ENCODE assay signal across 18 cellular contexts in the genomic region with DNA sequence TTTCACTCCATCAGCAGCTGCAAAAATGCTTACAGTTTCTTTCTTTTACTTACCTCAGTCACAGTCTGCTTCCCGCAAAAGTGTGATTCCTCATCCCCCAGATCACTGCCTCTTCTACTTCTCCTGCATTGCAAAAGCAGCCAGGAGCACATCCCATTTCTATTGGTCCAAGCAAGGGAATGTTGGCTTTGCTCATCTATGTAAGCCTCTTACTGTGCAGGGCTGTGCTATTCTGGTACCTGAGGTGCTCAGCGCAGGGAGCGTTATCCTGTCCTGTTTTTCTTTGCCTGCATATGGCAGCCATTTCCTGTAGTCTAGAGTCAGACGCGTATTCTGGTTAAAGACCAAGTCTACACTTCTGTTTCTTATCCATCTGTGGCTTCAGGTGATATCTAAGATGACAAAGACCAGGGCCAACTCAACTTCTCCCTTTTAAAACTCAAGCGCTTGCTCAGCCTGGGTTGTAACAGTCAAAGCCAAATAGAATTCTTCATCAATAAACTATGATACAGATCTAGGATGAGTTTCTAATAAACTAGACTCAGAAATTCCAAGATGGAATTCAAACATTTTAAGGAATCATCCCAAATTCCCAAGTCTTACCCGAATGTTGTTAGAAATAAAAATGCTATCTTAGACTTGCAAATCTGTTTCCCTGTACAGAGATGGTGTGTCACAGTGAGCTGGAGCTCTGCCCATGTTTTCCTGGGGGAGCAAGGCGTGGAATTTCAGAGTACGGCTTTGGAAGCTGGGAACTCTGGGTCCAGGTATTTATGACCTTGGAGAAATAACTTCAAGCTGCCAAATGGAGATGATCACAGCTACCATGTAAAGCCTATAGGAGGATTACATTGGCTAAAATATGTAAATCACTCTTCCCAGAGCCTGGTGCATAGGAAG. TPM values are rescaled to one million over a fixed set of nuclear protein-coding genes. Genes with fewer than 3 reads are reported as not detected.
DNase-seq lines count a peak whose midpoint lies in the region; ATAC-seq and TF ChIP-seq lines count a peak whose summit lies in the region.
"Had no signal": no experiment of that assay in that cellular context is flagged by ENCODE, and none has a peak within 500 bp of the region (broad histone marks: within the 10 kb centered on the region; RNA-seq: fewer than 3 reads in every experiment).

No MANE protein-coding gene starts in this region.

- POLR2A ChIA-PET in T-cell (lab: Charles Lee) = interaction anchor here in 1 of 2 donors (1.0 kb wide), 1 partner anchor 12 kb away, joined by 3 read pairs; no protein-coding TSS in a partner anchor

- no peak overlapping the region for H3K4me3 ChIP-seq in right atrium auricular region
- H3K4me3 ChIP-seq: GM12878, thoracic aorta had no signal

- H3K4me1 Mint-ChIP-seq in glutamatergic neuron (ENCODE audit: low read depth, unreplicated experiment) (peaks cover 20% of the 10 kb centered on the region), T-cell (peaks cover 37 to 54% (median 37%) of the 10 kb centered on the region in 3 donors)

- H3K9me3 Mint-ChIP-seq in glutamatergic neuron (ENCODE audit: unreplicated experiment) (peaks cover 7% of the 10 kb centered on the region), T-cell (no peaks in the 10 kb centered on the region)

- H3K36me3 Mint-ChIP-seq in glutamatergic neuron (ENCODE audit: unreplicated experiment) = peaks cover 10% of the 10 kb centered on the region
- no peaks in the 10 kb centered on the region for H3K36me3 Mint-ChIP-seq in T-cell
- H3K36me3 Mint-ChIP-seq: mesothelial cell of epicardium had no signal

- peaks cover 0 to 3% of the 10 kb centered on the region in 2 donors for H3K9me3 ChIP-seq in right atrium auricular region
- H3K9me3 ChIP-seq: thoracic aorta had no signal

- no peaks in the 10 kb centered on the region for H3K36me3 ChIP-seq in right atrium auricular region
- H3K36me3 ChIP-seq: thoracic aorta had no signal

- no peak for TF ChIP-seq CTCF in right atrium auricular region (IDR thresholded peaks at IDR 0.05)
- TF ChIP-seq CTCF in glutamatergic neuron (IDR thresholded peaks at IDR 0.05; ENCODE audit: partially characterized antibody, unreplicated experiment) = no peak

- H3K27ac ChIP-seq in right atrium auricular region = no peak overlapping the region
- H3K27ac ChIP-seq: RWPE1, thoracic aorta had no signal

- no peaks in the 10 kb centered on the region for H3K27me3 ChIP-seq in right atrium auricular region

- H3K4me1 ChIP-seq in right atrium auricular region = peaks cover 0 to 22% of the 10 kb centered on the region in 2 donors

- H3K4me3 Mint-ChIP-seq in glutamatergic neuron (ENCODE audit: unreplicated experiment) = no peak overlapping the region
- H3K4me3 Mint-ChIP-seq in T-cell = peak overlapping the region in 1 of 3 donors; percentile 53
- H3K4me3 Mint-ChIP-seq: mesothelial cell of epicardium had no signal

- H3K27me3 Mint-ChIP-seq in glutamatergic neuron (ENCODE audit: unreplicated experiment) (peaks cover 6% of the 10 kb centered on the region), T-cell (no peaks in the 10 kb centered on the region)

- ATAC-seq in Right ventricle myocardium superior (ENCODE audit: poor library complexity) = peak; percentile 39
- ATAC-seq in HG02623 (IDR thresholded peaks at IDR 0.05; ENCODE audit: unreplicated experiment) = no peak
- ATAC-seq in HG03039 (IDR thresholded peaks at IDR 0.05; ENCODE audit: unreplicated experiment) = no peak
- no peak for ATAC-seq in T-cell (replicated peaks in 1 of 4)
- ATAC-seq: GM12878 had no signal

- DNase-seq in Right ventricle myocardium superior = peak; percentile 65
- DNase-seq in right atrium auricular region (ENCODE audit: low spot score) = no peak
- peak; percentile 49 to 56 for DNase-seq in activated T-cell treated with anti-CD3 and anti-CD28 coated beads, Interleukin-2, amount 50 U/mL, for 48 hours
- DNase-seq in glutamatergic neuron = no peak
- DNase-seq in superior temporal gyrus (ENCODE audit: extremely low spot score) = peak; percentile 51
- no peak for DNase-seq in T-cell
- DNase-seq: activated gamma-delta T cell treated with Interleukin-2 at 50 U/mL for 16 hours, H9, Karpas-422, kidney, NCI-H2171 treated with DMSO at 0.1 percent for 48 hours had no signal

- intact Hi-C loops in Right ventricle myocardium superior (cut with DNase I) = loop anchor here (5.0 kb wide), 1 partner anchor 70 kb away; no protein-coding TSS in a partner anchor

- H3K27ac Mint-ChIP-seq in glutamatergic neuron (ENCODE audit: unreplicated experiment) = peak overlapping the region; percentile 26
- no peak overlapping the region for H3K27ac Mint-ChIP-seq in T-cell
- H3K27ac Mint-ChIP-seq: H9, mesothelial cell of epicardium had no signal

- CTCF ChIA-PET in T-cell (lab: Charles Lee) = interaction anchor here in 1 of 2 donors (1.1 to 1.6 kb wide), 2 partner anchors 14 to 45 kb away, joined by 3 to 5 read pairs; no protein-coding TSS in a partner anchor

RNA-seq across cellular contexts. Expression of gene RBM17, which starts 6.1 kb away (rescaled TPM):
- total RNA-seq in Right ventricle myocardium superior (64.3 TPM), right atrium auricular region (10 to 100 TPM; 27.4 to 30.1 TPM), glutamatergic neuron (ENCODE audit: unreplicated experiment) (171 TPM), T-cell (100 to 1,000 TPM; 119 to 148 (median 127) TPM)

RNA-seq across cellular contexts. Expression of gene IL2RA, which starts 20.6 kb away (rescaled TPM):
- total RNA-seq in Right ventricle myocardium superior (2.3 TPM), right atrium auricular region (under 1 TPM; 0.16 to 0.30 TPM), glutamatergic neuron (ENCODE audit: unreplicated experiment) (not detected), T-cell (10 to 100 TPM; 19.9 to 40.4 (median 28.1) TPM)
- total RNA-seq: bronchial epithelial cell, H9, mesothelial cell of epicardium had no signal

Comparison
In these comparisons a context has a peak if more than half of its experiments do, and no peak if none do; other contexts are left out.
1. DNase-seq: peak in Right ventricle myocardium superior (single experiment), activated T-cell treated with anti-CD3 and anti-CD28 coated beads, Interleukin-2, amount 50 U/mL, for 48 hours (2 of 2) and superior temporal gyrus (single experiment); none in right atrium auricular region (single experiment), glutamatergic neuron (single experiment) and T-cell (0 of 34).